Comparison of ENCODE assay signal across 33 cellular contexts in the genomic region with DNA sequence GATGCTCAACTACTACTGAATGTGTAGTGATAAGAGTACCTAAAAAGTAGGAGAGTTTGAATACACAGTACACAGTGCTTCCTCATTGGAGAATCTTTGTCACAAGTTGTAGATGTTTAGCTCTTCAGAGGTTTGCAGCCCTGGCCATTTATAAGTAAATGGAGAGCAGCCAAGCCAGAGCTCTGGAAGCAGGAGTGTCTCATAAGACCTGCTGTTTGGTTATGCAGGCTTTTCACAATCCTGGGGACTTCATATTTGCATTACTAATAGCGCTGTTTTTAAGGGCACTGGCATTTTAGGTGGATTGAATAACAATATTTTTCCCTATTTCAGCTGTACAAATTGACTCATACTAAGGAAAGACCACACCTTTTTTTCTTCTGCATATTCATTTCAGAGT.
DNase-seq lines count a peak whose midpoint lies in the region; ATAC-seq and TF ChIP-seq lines count a peak whose summit lies in the region.
"Had no signal": no experiment of that assay in that cellular context is flagged by ENCODE, and none has a peak within 500 bp of the region (broad histone marks: within the 10 kb centered on the region; RNA-seq: fewer than 3 reads in every experiment).

No MANE protein-coding gene starts in this region.

- no peak for ATAC-seq in left colon
- ATAC-seq: psoas muscle had no signal

- TF ChIP-seq CTCF in fibroblast of lung (conservative IDR thresholded peaks at IDR 0.05 in 1 of 2, IDR thresholded peaks at IDR 0.05 in 1 of 2; ENCODE audit: low read depth in 1 of 2, low read length in 2 of 2) = no peak
- no peak for TF ChIP-seq CTCF in RWPE1 (conservative IDR thresholded peaks at IDR 0.05; ENCODE audit: low read depth)

- POLR2A ChIA-PET in RWPE1 (lab: Yijun Ruan, JAX; ENCODE audit: low non-redundant PET) = no interaction called here

- no peak overlapping the region for H2AFZ ChIP-seq in fibroblast of lung (ENCODE audit: low read length)

- DNase-seq in DMS 273 (lab: John Stamatoyannopoulos, UW; ENCODE audit: unreplicated experiment) = peak; percentile 11
- no peak for DNase-seq in DMS 273 treated with DMSO at 0.1 percent for 48 hours (lab: John Stamatoyannopoulos, UW)
- DNase-seq in NCI-H69 (lab: John Stamatoyannopoulos, UW) = peak; percentile 69
- peak; percentile 37 to 43 for DNase-seq in fibroblast of lung (ENCODE audit: low read depth in 2 of 2)
- peak; percentile 66 for DNase-seq in renal cortical epithelial cell (ENCODE audit: low read depth)
- no peak for DNase-seq in left colon
- no peak for DNase-seq in HCEC 1CT
- DNase-seq in RWPE1 (ENCODE audit: low spot score) = no peak
- DNase-seq: activated CD4-positive, alpha-beta T cell treated with anti-CD3 and anti-CD28 coated beads for 48 hours; activated CD8-positive, alpha-beta memory T cell treated with anti-CD3 and anti-CD28 coated beads for 24 hours; activated effector memory CD4-positive, alpha-beta T cell treated with Interleukin-2 at 50 U/mL for 16 hours; activated T-cell treated with anti-CD3 and anti-CD28 coated beads for 4 hours; effector memory CD4-positive, alpha-beta T cell; GF-D8; glutamatergic neuron; HFFc6; kidney; midbrain; naive B cell; NCI-H1092 treated with DMSO at 0.1 percent for 48 hours; NCI-H187 treated with DMSO at 0.1 percent for 48 hours; NCI-H524 treated with DMSO at 0.1 percent for 48 hours; nucleus accumbens; psoas muscle; stimulated activated naive CD4-positive, alpha-beta T cell; T-helper 9 cell; WERI-Rb-1 had no signal

- no peak overlapping the region for H3K4me2 ChIP-seq in fibroblast of lung (ENCODE audit: extremely low read depth, insufficient read depth, low read length)
- H3K4me2 ChIP-seq: BLaER1 treated with 17β-estradiol and CSF1 and Interleukin-3, amounts not matched to agents 10 nM and 100 nM had no signal

- CTCF ChIA-PET in RWPE1 (lab: Yijun Ruan, JAX) = no interaction called here

- H3K36me3 ChIP-seq in fibroblast of lung (ENCODE audit: control insufficient read depth, insufficient read depth, low read length) = no peaks in the 10 kb centered on the region
- H3K36me3 ChIP-seq: BLaER1 treated with 17β-estradiol and CSF1 and Interleukin-3, amounts not matched to agents 10 nM and 100 nM; SJSA1; suprapubic skin; WERI-Rb-1 had no signal

- H3K9me3 ChIP-seq in fibroblast of lung (ENCODE audit: control insufficient read depth, insufficient read depth, low read depth, low read length) = no peaks in the 10 kb centered on the region
- H3K9me3 ChIP-seq: BLaER1 treated with 17β-estradiol and CSF1 and Interleukin-3, amounts not matched to agents 10 nM and 100 nM; psoas muscle; SJSA1; suprapubic skin had no signal

- no peaks in the 10 kb centered on the region for H4K20me1 ChIP-seq in fibroblast of lung (ENCODE audit: control insufficient read depth, extremely low read depth, insufficient read depth, low read length)
- H4K20me1 ChIP-seq: BLaER1 treated with 17β-estradiol and CSF1 and Interleukin-3, amounts not matched to agents 10 nM and 100 nM had no signal

- H3K4me3 ChIP-seq in fibroblast of lung (replicated peaks in 1 of 4; ENCODE audit: control extremely low read depth in 1 of 4, insufficient read depth in 1 of 4, low read depth in 3 of 4, low read length in 4 of 4) = no peak overlapping the region
- H3K4me3 ChIP-seq: BLaER1 treated with 17β-estradiol and CSF1 and Interleukin-3, amounts not matched to agents 10 nM and 100 nM; coronary artery; psoas muscle; SJSA1; suprapubic skin had no signal

- H3K9ac ChIP-seq in fibroblast of lung (ENCODE audit: insufficient read depth, low read length) = no peak overlapping the region
- H3K9ac ChIP-seq: BLaER1 treated with 17β-estradiol and CSF1 and Interleukin-3, amounts not matched to agents 10 nM and 100 nM had no signal

- intact Hi-C loops in left colon (cut with DNase I, micrococcal nuclease) = no loop called here

- no peaks in the 10 kb centered on the region for H3K4me1 ChIP-seq in fibroblast of lung (ENCODE audit: control insufficient read depth, extremely low read depth, insufficient read depth, low read length)
- H3K4me1 ChIP-seq: BLaER1 treated with 17β-estradiol and CSF1 and Interleukin-3, amounts not matched to agents 10 nM and 100 nM; psoas muscle; SJSA1; suprapubic skin had no signal

- H3K27me3 ChIP-seq in fibroblast of lung (ENCODE audit: control insufficient read depth, insufficient read depth, low read length) = no peaks in the 10 kb centered on the region
- H3K27me3 ChIP-seq: BLaER1 treated with 17β-estradiol and CSF1 and Interleukin-3, amounts not matched to agents 10 nM and 100 nM; SJSA1; suprapubic skin had no signal

- no peaks in the 10 kb centered on the region for H3K79me2 ChIP-seq in fibroblast of lung (ENCODE audit: control insufficient read depth, insufficient read depth, low read length)

- H3K27ac ChIP-seq in fibroblast of lung (ENCODE audit: insufficient read depth, low read length) = no peak overlapping the region
- no peak overlapping the region for H3K27ac ChIP-seq in RWPE1
- H3K27ac ChIP-seq: 22Rv1; BLaER1 treated with 17β-estradiol and CSF1 and Interleukin-3, amounts not matched to agents 10 nM and 100 nM; coronary artery; epithelial cell of prostate; psoas muscle; SJSA1; suprapubic skin; WERI-Rb-1 had no signal

Comparison
In these comparisons a context has a peak if more than half of its experiments do, and no peak if none do; other contexts are left out.
1. DNase-seq: peak in DMS 273 (single experiment), NCI-H69 (single experiment), fibroblast of lung (2 of 2) and renal cortical epithelial cell (single experiment); none in DMS 273 treated with DMSO at 0.1 percent for 48 hours (single experiment), left colon (0 of 2), HCEC 1CT (single experiment) and RWPE1 (single experiment).